Comparison of ENCODE assay signal across 15 cellular contexts in genomic region chr5:386432-387341, GRCh38. TPM values are rescaled to one million over a fixed set of nuclear protein-coding genes. Genes with fewer than 3 reads are reported as not detected.
DNase-seq lines count a peak whose midpoint lies in the region; ATAC-seq and TF ChIP-seq lines count a peak whose summit lies in the region.
"Had no signal": no experiment of that assay in that cellular context is flagged by ENCODE, and none has a peak within 500 bp of the region (broad histone marks: within the 10 kb centered on the region; RNA-seq: fewer than 3 reads in every experiment).

No MANE protein-coding gene starts in this region.

- H3K4me1 ChIP-seq in fibroblast of lung (ENCODE audit: control insufficient read depth, extremely low read depth, insufficient read depth, low read length): peaks cover 2% of the 10 kb centered on the region
- H3K4me1 ChIP-seq: left lung, stomach had no signal

- H3K27me3 ChIP-seq in fibroblast of lung (ENCODE audit: control insufficient read depth, insufficient read depth, low read length): no peaks in the 10 kb centered on the region
- H3K27me3 ChIP-seq: left lung had no signal

- H3K4me2 ChIP-seq in fibroblast of lung (ENCODE audit: extremely low read depth, insufficient read depth, low read length): no peak overlapping the region
- H3K4me2 ChIP-seq: A549 had no signal

- H3K9ac ChIP-seq in fibroblast of lung (ENCODE audit: insufficient read depth, low read length): no peak overlapping the region

- no peaks in the 10 kb centered on the region for H3K9me3 ChIP-seq in fibroblast of lung (ENCODE audit: control insufficient read depth, insufficient read depth, low read depth, low read length)

- H4K20me1 ChIP-seq in fibroblast of lung (ENCODE audit: control insufficient read depth, extremely low read depth, insufficient read depth, low read length): no peaks in the 10 kb centered on the region

- peak overlapping the region; percentile 38 for H3K27ac ChIP-seq in fibroblast of lung (ENCODE audit: insufficient read depth, low read length)
- H3K27ac ChIP-seq: A549, left lung, stomach had no signal

- no peak for ATAC-seq in HG02938 (IDR thresholded peaks at IDR 0.05; ENCODE audit: unreplicated experiment)
- ATAC-seq: A549, left lung had no signal

- peak; percentile 44 for DNase-seq in SIG-M5 treated with dmso at 0.1 percent for 504 hours (lab: John Stamatoyannopoulos, UW; ENCODE audit: unreplicated experiment)
- no peak for DNase-seq in SIG-M5 (lab: John Stamatoyannopoulos, UW)
- DNase-seq in NCI-H345 treated with DMSO at 0.1 percent for 48 hours (lab: John Stamatoyannopoulos, UW; ENCODE audit: unreplicated experiment): peak; percentile 40
- DNase-seq in fibroblast of lung (ENCODE audit: low read depth in 2 of 2): peak in 1 of 2 donors; percentile 51
- peak; percentile 14 for DNase-seq in renal cortical epithelial cell (ENCODE audit: low read depth)
- DNase-seq in iPS-NIHi11 (ENCODE audit: low spot score): no peak
- DNase-seq in epidermal melanocyte (ENCODE audit: insufficient read length, low spot score): no peak
- DNase-seq: activated CD4-positive, alpha-beta T cell treated with anti-CD3 and anti-CD28 coated beads for 1 hour; activated naive CD4-positive, alpha-beta T cell treated with anti-CD3 and anti-CD28 coated beads for 36 hours; left lung; NCI-H1930; occipital lobe; stomach had no signal

- H3K36me3 ChIP-seq in fibroblast of lung (ENCODE audit: control insufficient read depth, insufficient read depth, low read length): peaks cover 22% of the 10 kb centered on the region
- H3K36me3 ChIP-seq: left lung, stomach had no signal

- no peak overlapping the region for H2AFZ ChIP-seq in fibroblast of lung (ENCODE audit: low read length)

- no peak for TF ChIP-seq CTCF in fibroblast of lung (conservative IDR thresholded peaks at IDR 0.05 in 1 of 2, IDR thresholded peaks at IDR 0.05 in 1 of 2; ENCODE audit: low read depth in 1 of 2, low read length in 2 of 2)

- no peak overlapping the region for H3K4me3 ChIP-seq in fibroblast of lung (replicated peaks in 1 of 4; ENCODE audit: control extremely low read depth in 1 of 4, insufficient read depth in 1 of 4, low read depth in 3 of 4, low read length in 4 of 4)
- H3K4me3 ChIP-seq: A549, left lung, stomach had no signal

- peaks cover 9% of the 10 kb centered on the region for H3K79me2 ChIP-seq in fibroblast of lung (ENCODE audit: control insufficient read depth, insufficient read depth, low read length)

RNA-seq across cellular contexts. Expression of gene EXOC3, which starts 56.3 kb away (rescaled TPM):
- total RNA-seq in fibroblast of lung: 34.5 and 36.5 TPM in 2 replicates
- 19.9 and 24.3 TPM in 2 replicates for polyA plus RNA-seq in fibroblast of lung
- polyA plus RNA-seq in fibroblast of lung (2012): 36.3 and 49.1 TPM in 2 replicates
- polyA minus RNA-seq in fibroblast of lung (ENCODE audit: low replicate concordance): 38.8 and 41.0 TPM in 2 replicates
- total RNA-seq in renal cortical epithelial cell: 27.3 and 56.9 TPM in 2 replicates

Comparison
In these comparisons a context has a peak if more than half of its experiments do, and no peak if none do; other contexts are left out.
1. DNase-seq: peak in SIG-M5 treated with dmso at 0.1 percent for 504 hours (single experiment), NCI-H345 treated with DMSO at 0.1 percent for 48 hours (single experiment) and renal cortical epithelial cell (single experiment); none in SIG-M5 (single experiment), iPS-NIHi11 (single experiment) and epidermal melanocyte (single experiment).